In genomic region chr9:132546148-132547051, GRCh38 we compare ENCODE assay signal across 9 cellular contexts. TPM values are rescaled to one million over a fixed set of nuclear protein-coding genes. Genes with fewer than 3 reads are reported as not detected.
A peak's percentile ranks its signal among the peaks of the same experiment; 100 is the strongest.
DNase-seq lines count a peak whose midpoint lies in the region; ATAC-seq and TF ChIP-seq lines count a peak whose summit lies in the region.
"Had no signal": no experiment of that assay in that cellular context is flagged by ENCODE, and none has a peak within 500 bp of the region (broad histone marks: within the 10 kb centered on the region; RNA-seq: fewer than 3 reads in every experiment).

No MANE protein-coding gene starts in this region.

- DNase-seq in DMS 273 treated with DMSO at 0.1 percent for 48 hours (lab: John Stamatoyannopoulos, UW) (peak; percentile 56), NCI-H1417 treated with DMSO at 0.1 percent for 48 hours (lab: John Stamatoyannopoulos, UW) (peak; percentile 84), MCF 10A (ENCODE audit: unreplicated experiment) (peak; percentile 0), left lobe of liver (ENCODE audit: low spot score) (no peak), cortex of kidney (lab: John Stamatoyannopoulos, UW) (no peak)

- H3K27ac Mint-ChIP-seq in MCF 10A (ENCODE audit: low read depth, unreplicated experiment) = no peak overlapping the region

- no peaks in the 10 kb centered on the region for H3K9me3 Mint-ChIP-seq in MCF 10A (ENCODE audit: unreplicated experiment)

- no peak for TF ChIP-seq CTCF in MCF 10A (IDR thresholded peaks at IDR 0.05; ENCODE audit: unreplicated experiment)

- POLR2A ChIA-PET in MCF 10A (lab: Yijun Ruan, JAX) = no interaction called here

- intact Hi-C loops in MCF 10A (cut with micrococcal nuclease) = no loop called here

- H3K36me3 Mint-ChIP-seq in MCF 10A (ENCODE audit: insufficient read depth, unreplicated experiment) = no peaks in the 10 kb centered on the region

- CTCF ChIA-PET in MCF 10A (lab: Yijun Ruan, JAX) = interaction anchor here (0.7 kb wide), 2 partner anchors 32 to 1294 kb away, joined by 3 to 4 read pairs; no protein-coding TSS in a partner anchor

- ATAC-seq in left lobe of liver (peak; percentile 52), GM21447 (IDR thresholded peaks at IDR 0.05; ENCODE audit: unreplicated experiment) (no peak), HG02884 (IDR thresholded peaks at IDR 0.05; ENCODE audit: unreplicated experiment) (no peak), GM21423 (IDR thresholded peaks at IDR 0.05; ENCODE audit: unreplicated experiment) (no peak)

- no TSS peak for BruUV-seq in MCF 10A (replicated peaks; lab: Mats Ljungman, UMichigan)

- peaks cover 62% of the 10 kb centered on the region for H3K27me3 Mint-ChIP-seq in MCF 10A (ENCODE audit: insufficient read depth, unreplicated experiment)

- no peaks in the 10 kb centered on the region for H3K4me1 Mint-ChIP-seq in MCF 10A (ENCODE audit: insufficient read depth, unreplicated experiment)

- no peak overlapping the region for H3K4me3 Mint-ChIP-seq in MCF 10A (ENCODE audit: unreplicated experiment)

RNA-seq across cellular contexts. Expression of gene BARHL1, which starts 36.0 kb away (rescaled TPM):
- total RNA-seq in MCF 10A (2022) = not detected in 2 replicates
- not detected for total RNA-seq in left lobe of liver
- total RNA-seq: thoracic aorta had no signal

Comparison
In these comparisons a context has a peak if more than half of its experiments do, and no peak if none do; other contexts are left out.
1. DNase-seq: peak in DMS 273 treated with DMSO at 0.1 percent for 48 hours (single experiment), NCI-H1417 treated with DMSO at 0.1 percent for 48 hours (single experiment) and MCF 10A (single experiment); none in left lobe of liver (single experiment) and cortex of kidney (single experiment).